ENCODE assay signal across 8 cellular contexts in genomic region chr1:179230251-179230650, GRCh38. TPM values are rescaled to one million over a fixed set of nuclear protein-coding genes. Genes with fewer than 3 reads are reported as not detected.
DNase-seq lines count a peak whose midpoint lies in the region; TF ChIP-seq lines count a peak whose summit lies in the region.

No MANE protein-coding gene starts in this region.

- peak overlapping the region; percentile 80 for H3K4me3 Mint-ChIP-seq in MCF 10A (ENCODE audit: unreplicated experiment)

- POLR2A ChIA-PET in MCF 10A (lab: Yijun Ruan, JAX): interaction anchor here (0.7 to 1.7 kb wide), 7 partner anchors 11 to 650 kb away, joined by 3 to 11 read pairs (median 5); partner anchors contain the start of genes AXDND1 and SOAT1

- H3K4me2 ChIP-seq in BLaER1 treated with 17β-estradiol and CSF1 and Interleukin-3, amounts not matched to agents 10 nM and 100 nM: peak overlapping the region; percentile 74 to 94 (median 85)

- peaks cover 5% of the 10 kb centered on the region for H3K36me3 Mint-ChIP-seq in MCF 10A (ENCODE audit: insufficient read depth, unreplicated experiment)

- TF ChIP-seq POLR2A in prostate gland (IDR thresholded peaks at IDR 0.05): no peak

- peak overlapping the region; percentile 78 to 99 (median 94) for H3K4me3 ChIP-seq in BLaER1 treated with 17β-estradiol and CSF1 and Interleukin-3, amounts not matched to agents 10 nM and 100 nM
- H3K4me3 ChIP-seq in HUES48 (ENCODE audit: low read depth, low read length): peak overlapping the region; percentile 72
- H3K4me3 ChIP-seq in mucosa of stomach (ENCODE audit: low read length): no peak overlapping the region
- H3K4me3 ChIP-seq in prostate gland: no peak overlapping the region

- TSS peak; percentile 68 for BruUV-seq in MCF 10A (replicated peaks; lab: Mats Ljungman, UMichigan)

- TF ChIP-seq CTCF in MCF 10A (IDR thresholded peaks at IDR 0.05; ENCODE audit: unreplicated experiment) (no peak), prostate gland (IDR thresholded peaks at IDR 0.05) (no peak)

- H3K27ac ChIP-seq in BLaER1 treated with 17β-estradiol and CSF1 and Interleukin-3, amounts not matched to agents 10 nM and 100 nM: peak overlapping the region in 3 of 11 experiments; percentile 66 to 87 (median 67); a peak in 6 of 22 replicates
- H3K27ac ChIP-seq in HUES48 (ENCODE audit: low read depth, low read length): no peak overlapping the region
- H3K27ac ChIP-seq in prostate gland: no peak overlapping the region

- H3K9ac ChIP-seq in BLaER1 treated with 17β-estradiol and CSF1 and Interleukin-3, amounts not matched to agents 10 nM and 100 nM: peak overlapping the region; percentile 49 to 96 (median 91); a peak in 20 of 22 replicates
- no peak overlapping the region for H3K9ac ChIP-seq in HUES48 (ENCODE audit: low read depth, low read length)
- peak overlapping the region; percentile 82 for H3K9ac ChIP-seq in mucosa of stomach (ENCODE audit: low read length)

- peaks cover 43% of the 10 kb centered on the region for H3K4me1 Mint-ChIP-seq in MCF 10A (ENCODE audit: insufficient read depth, unreplicated experiment)

- H3K27me3 ChIP-seq in BLaER1 treated with 17β-estradiol and CSF1 and Interleukin-3, amounts not matched to agents 10 nM and 100 nM: no peaks in the 10 kb centered on the region
- no peaks in the 10 kb centered on the region for H3K27me3 ChIP-seq in HUES48 (ENCODE audit: control insufficient read depth, insufficient read depth, low read length)
- no peaks in the 10 kb centered on the region for H3K27me3 ChIP-seq in mucosa of stomach (ENCODE audit: control insufficient read depth, insufficient read depth, low read length)
- H3K27me3 ChIP-seq in prostate gland (replicated peaks; ENCODE audit: insufficient read depth): no peaks in the 10 kb centered on the region

- peaks cover 0 to 9% (median 0%) of the 10 kb centered on the region in 11 experiments; a peak in 2 of 22 replicates for H3K36me3 ChIP-seq in BLaER1 treated with 17β-estradiol and CSF1 and Interleukin-3, amounts not matched to agents 10 nM and 100 nM
- H3K36me3 ChIP-seq in HUES48 (ENCODE audit: control insufficient read depth, insufficient read depth, low read length): no peaks in the 10 kb centered on the region
- no peaks in the 10 kb centered on the region for H3K36me3 ChIP-seq in mucosa of stomach (ENCODE audit: control insufficient read depth, insufficient read depth, low read length)
- H3K36me3 ChIP-seq in prostate gland: no peaks in the 10 kb centered on the region

- H3K27ac Mint-ChIP-seq in MCF 10A (ENCODE audit: low read depth, unreplicated experiment): peak overlapping the region; percentile 52

- 49% methylated on average over 5 of the region's 5 CpGs for WGBS in prostate gland

- no peaks in the 10 kb centered on the region for H3K27me3 Mint-ChIP-seq in MCF 10A (ENCODE audit: insufficient read depth, unreplicated experiment)

- CTCF ChIA-PET in MCF 10A (lab: Yijun Ruan, JAX): interaction anchor here (0.6 to 1.5 kb wide), 7 partner anchors 10 to 890 kb away, joined by 3 to 6 read pairs (median 3); no protein-coding TSS in a partner anchor

- H4K20me1 ChIP-seq in BLaER1 treated with 17β-estradiol and CSF1 and Interleukin-3, amounts not matched to agents 10 nM and 100 nM: peaks cover 0 to 36% (median 21%) of the 10 kb centered on the region in 11 experiments; a peak in 10 of 22 replicates

- intact Hi-C loops in MCF 10A (cut with micrococcal nuclease): no loop called here
- intact Hi-C loops in prostate gland (cut with DNase I): no loop called here

- H3K4me1 ChIP-seq in BLaER1 treated with 17β-estradiol and CSF1 and Interleukin-3, amounts not matched to agents 10 nM and 100 nM: peaks cover 13 to 34% (median 23%) of the 10 kb centered on the region in 10 experiments; a peak in 19 of 20 replicates
- H3K4me1 ChIP-seq in HUES48 (ENCODE audit: control insufficient read depth, insufficient read depth, low read length): peaks cover 6% of the 10 kb centered on the region; the same call in 1 of the 2 replicates
- H3K4me1 ChIP-seq in mucosa of stomach (ENCODE audit: control insufficient read depth, insufficient read depth, low read length): peaks cover 5% of the 10 kb centered on the region
- peaks cover 2% of the 10 kb centered on the region for H3K4me1 ChIP-seq in prostate gland (replicated peaks)

- no peaks in the 10 kb centered on the region for H3K9me3 ChIP-seq in BLaER1 treated with 17β-estradiol and CSF1 and Interleukin-3, amounts not matched to agents 10 nM and 100 nM (replicated peaks in 1 of 11)
- no peaks in the 10 kb centered on the region for H3K9me3 ChIP-seq in HUES48 (ENCODE audit: control insufficient read depth, insufficient read depth, low read length)
- no peaks in the 10 kb centered on the region for H3K9me3 ChIP-seq in mucosa of stomach (ENCODE audit: control insufficient read depth, low read length)
- H3K9me3 ChIP-seq in prostate gland: no peaks in the 10 kb centered on the region

- DNase-seq in MCF 10A (ENCODE audit: unreplicated experiment) (peak; percentile 53), occipital lobe (lab: John Stamatoyannopoulos, UW) (no peak), prostate gland (ENCODE audit: low spot score) (no peak), GF-D8 (lab: John Stamatoyannopoulos, UW) (no peak)
- no peak for DNase-seq in stimulated activated CD4-positive, alpha-beta T cell treated with anti-CD3 and anti-CD28 coated beads, Interleukin-1b, Interleukin-23, amount 100 ng/mL, for 48 hours

- H3K9me3 Mint-ChIP-seq in MCF 10A (ENCODE audit: unreplicated experiment): no peaks in the 10 kb centered on the region

RNA-seq across cellular contexts. Expression of gene ABL2, which starts 0.8 kb away (rescaled TPM):
- total RNA-seq in MCF 10A (2022) (109 and 160 TPM in 2 replicates), occipital lobe (36.5 TPM), prostate gland (10 to 100 TPM; 12.1 to 18.4 TPM)

Comparison
In these comparisons a context has a peak if more than half of its experiments do, and no peak if none do; other contexts are left out.
1. H3K4me3 ChIP-seq: peak in BLaER1 treated with 17β-estradiol and CSF1 and Interleukin-3, amounts not matched to agents 10 nM and 100 nM (10 of 10) and HUES48 (single experiment); none in mucosa of stomach (single experiment) and prostate gland (0 of 2).